ENCODE assay signal across 13 cellular contexts in the genomic region with DNA sequence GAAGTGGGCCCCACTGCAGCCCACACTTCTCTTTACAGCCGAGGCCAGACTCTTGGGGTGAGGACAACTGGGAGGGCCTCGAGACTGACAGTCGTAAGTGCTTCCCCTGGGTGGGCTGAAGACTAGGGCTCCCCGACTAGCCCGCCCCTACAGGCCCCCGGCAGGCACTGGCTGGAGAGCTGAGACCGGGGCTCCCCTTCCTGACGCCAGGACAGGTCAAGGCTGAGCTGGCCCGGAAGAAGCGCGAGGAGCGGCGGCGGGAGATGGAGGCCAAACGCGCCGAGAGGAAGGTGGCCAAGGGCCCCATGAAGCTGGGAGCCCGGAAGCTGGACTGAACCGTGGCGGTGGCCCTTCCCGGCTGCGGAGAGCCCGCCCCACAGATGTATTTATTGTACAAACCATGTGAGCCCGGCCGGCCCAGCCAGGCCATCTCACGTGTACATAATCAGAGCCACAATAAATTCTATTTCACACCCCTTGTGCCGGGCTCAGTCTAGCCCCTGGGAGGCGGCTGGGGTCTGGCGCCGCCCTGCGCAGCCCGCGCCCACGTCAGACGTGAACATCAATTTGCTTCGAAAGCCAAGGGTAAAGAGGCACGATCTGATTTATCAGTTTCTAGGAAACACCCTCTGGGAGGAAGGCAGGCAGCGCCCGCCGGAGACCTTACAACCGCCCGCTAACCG. TPM values are rescaled to one million over a fixed set of nuclear protein-coding genes. Genes with fewer than 3 reads are reported as not detected.
DNase-seq lines count a peak whose midpoint lies in the region; ATAC-seq and TF ChIP-seq lines count a peak whose summit lies in the region.
"Had no signal": no experiment of that assay in that cellular context is flagged by ENCODE, and none has a peak within 500 bp of the region (broad histone marks: within the 10 kb centered on the region; RNA-seq: fewer than 3 reads in every experiment).

No MANE protein-coding gene starts in this region.

- H3K9me3 ChIP-seq in Panc1 (ENCODE audit: control insufficient read depth, insufficient read depth, low read depth, low read length) = no peaks in the 10 kb centered on the region
- no peaks in the 10 kb centered on the region for H3K9me3 ChIP-seq in iPS-18a (ENCODE audit: control insufficient read depth, low read depth, low read length)
- H3K9me3 ChIP-seq: heart left ventricle, lower lobe of right lung had no signal

- TSS peak; percentile 56 for BruUV-seq in Panc1 (replicated peaks; lab: Mats Ljungman, UMichigan)

- no peak for TF ChIP-seq CTCF in Panc1 (IDR thresholded peaks at IDR 0.05)

- intact Hi-C loops in Panc1 (cut with micrococcal nuclease; ENCODE audit: unreplicated experiment) = no loop called here

- H3K9me3 Mint-ChIP-seq in activated naive CD4-positive, alpha-beta T cell treated with anti-CD3 and anti-CD28 coated beads, Interleukin-2, amount 10 ng/mL, durations not matched to agents 7 days and 5 days = no peaks in the 10 kb centered on the region
- no peaks in the 10 kb centered on the region for H3K9me3 Mint-ChIP-seq in stimulated activated memory B cell treated with anti-CD40 and anti-IgM and Interleukin-4, amounts not matched to agents 10 μg/mL and 1 μg/mL and 100 μg/mL, for 72 hours
- H3K9me3 Mint-ChIP-seq: activated naive CD4-positive, alpha-beta T cell treated with anti-CD3 and anti-CD28 coated beads, Interleukin-2, amount 50 U/mL, for 72 hours had no signal

- peak overlapping the region; percentile 55 for H3K27ac Mint-ChIP-seq in activated naive CD4-positive, alpha-beta T cell treated with anti-CD3 and anti-CD28 coated beads, Interleukin-2, amount 10 ng/mL, durations not matched to agents 7 days and 5 days
- H3K27ac Mint-ChIP-seq in stimulated activated memory B cell treated with anti-CD40 and anti-IgM and Interleukin-4, amounts not matched to agents 10 μg/mL and 1 μg/mL and 100 μg/mL, for 72 hours = no peak overlapping the region

- H3K36me3 ChIP-seq in Panc1 (ENCODE audit: control insufficient read depth, insufficient read depth, low read length) = peaks cover 2% of the 10 kb centered on the region; the same call in 1 of the 2 replicates
- peaks cover 9% of the 10 kb centered on the region for H3K36me3 ChIP-seq in iPS-18a (ENCODE audit: control insufficient read depth, low read depth, low read length)

- H3K27me3 ChIP-seq in Panc1 (ENCODE audit: control insufficient read depth, insufficient read depth, low read length) (no peaks in the 10 kb centered on the region), iPS-18a (ENCODE audit: control insufficient read depth, insufficient read depth, low read length) (peaks cover 44% of the 10 kb centered on the region)
- H3K27me3 ChIP-seq: heart left ventricle had no signal

- H3K36me3 Mint-ChIP-seq in activated naive CD4-positive, alpha-beta T cell treated with anti-CD3 and anti-CD28 coated beads, Interleukin-2, amount 10 ng/mL, durations not matched to agents 7 days and 5 days = peaks cover 15% of the 10 kb centered on the region
- peaks cover 33% of the 10 kb centered on the region for H3K36me3 Mint-ChIP-seq in stimulated activated memory B cell treated with anti-CD40 and anti-IgM and Interleukin-4, amounts not matched to agents 10 μg/mL and 1 μg/mL and 100 μg/mL, for 72 hours
- H3K36me3 Mint-ChIP-seq: activated naive CD4-positive, alpha-beta T cell treated with anti-CD3 and anti-CD28 coated beads, Interleukin-2, amount 50 U/mL, for 72 hours had no signal

- no peak overlapping the region for H3K27ac ChIP-seq in Panc1 (ENCODE audit: low read length)
- H3K27ac ChIP-seq in iPS-18a (ENCODE audit: low read length) = no peak overlapping the region
- H3K27ac ChIP-seq: heart left ventricle, lower lobe of right lung had no signal

- no peak overlapping the region for H3K4me3 ChIP-seq in Panc1 (ENCODE audit: low read depth in 2 of 2, low read length in 2 of 2)
- H3K4me3 ChIP-seq in iPS-18a (ENCODE audit: low read length) = peak overlapping the region; percentile 58
- H3K4me3 ChIP-seq: heart left ventricle, lower lobe of right lung had no signal

- in situ Hi-C loops in Panc1 (cut with HindIII; ENCODE audit: low pct_unique_long_range_greater_than_20kb, low sequenced_read_pairs) = no loop called here

- peak overlapping the region; percentile 28 for H3K4me3 Mint-ChIP-seq in activated naive CD4-positive, alpha-beta T cell treated with anti-CD3 and anti-CD28 coated beads, Interleukin-2, amount 10 ng/mL, durations not matched to agents 7 days and 5 days
- peak overlapping the region; percentile 36 for H3K4me3 Mint-ChIP-seq in stimulated activated memory B cell treated with anti-CD40 and anti-IgM and Interleukin-4, amounts not matched to agents 10 μg/mL and 1 μg/mL and 100 μg/mL, for 72 hours

- CTCF ChIA-PET in activated naive CD4-positive, alpha-beta T cell treated with anti-CD3 and anti-CD28 coated beads, Interleukin-2, amount 10 ng/mL, durations not matched to agents 7 days and 5 days (lab: Charles Lee) = interaction anchor here (1.3 kb wide), 1 partner anchor 33 kb away, joined by 4 read pairs; a partner anchor contains a TSS
- CTCF ChIA-PET in Panc1 (lab: Charles Lee) = no interaction called here

- H3K4me1 Mint-ChIP-seq in activated naive CD4-positive, alpha-beta T cell treated with anti-CD3 and anti-CD28 coated beads, Interleukin-2, amount 10 ng/mL, durations not matched to agents 7 days and 5 days = peaks cover 14% of the 10 kb centered on the region
- peaks cover 27% of the 10 kb centered on the region for H3K4me1 Mint-ChIP-seq in stimulated activated memory B cell treated with anti-CD40 and anti-IgM and Interleukin-4, amounts not matched to agents 10 μg/mL and 1 μg/mL and 100 μg/mL, for 72 hours

- DNase-seq in activated naive CD4-positive, alpha-beta T cell treated with anti-CD3 and anti-CD28 coated beads, Interleukin-2, amount 10 ng/mL, durations not matched to agents 7 days and 5 days = no peak
- no peak for DNase-seq in activated naive CD4-positive, alpha-beta T cell treated with anti-CD3 and anti-CD28 coated beads, Interleukin-2, amount 50 U/mL, for 16 hours
- DNase-seq in Panc1 (ENCODE audit: low read depth, low spot score) = no peak
- no peak for DNase-seq in NCI-H2227 (lab: John Stamatoyannopoulos, UW; ENCODE audit: unreplicated experiment)
- DNase-seq: activated CD4-positive, alpha-beta T cell treated with anti-CD3 and anti-CD28 coated beads, Interleukin-2, amount 50 U/mL, for 48 hours; cerebellar nuclear complex; heart left ventricle; lower lobe of right lung had no signal

- POLR2A ChIA-PET in Panc1 (lab: Charles Lee) = no interaction called here

- H3K4me1 ChIP-seq in Panc1 (ENCODE audit: control insufficient read depth, insufficient read depth, low read length) = peaks cover 18% of the 10 kb centered on the region
- no peaks in the 10 kb centered on the region for H3K4me1 ChIP-seq in iPS-18a (ENCODE audit: control insufficient read depth, low read depth, low read length)

- no peak overlapping the region for H3K9ac ChIP-seq in iPS-18a (ENCODE audit: low read length)

- ATAC-seq in Panc1 = no peak
- no peak for ATAC-seq in stimulated activated memory B cell treated with anti-CD40 and anti-IgM and Interleukin-4, amounts not matched to agents 10 μg/mL and 1 μg/mL and 100 μg/mL, for 72 hours
- no peak for ATAC-seq in HG03196 (IDR thresholded peaks at IDR 0.05; ENCODE audit: unreplicated experiment)
- no peak for ATAC-seq in GM19452 (IDR thresholded peaks at IDR 0.05; ENCODE audit: unreplicated experiment)
- ATAC-seq: activated naive CD4-positive, alpha-beta T cell treated with anti-CD3 and anti-CD28 coated beads, Interleukin-2, amount 50 U/mL, for 72 hours; heart left ventricle; lower lobe of right lung had no signal

- no peaks in the 10 kb centered on the region for H3K27me3 Mint-ChIP-seq in activated naive CD4-positive, alpha-beta T cell treated with anti-CD3 and anti-CD28 coated beads, Interleukin-2, amount 10 ng/mL, durations not matched to agents 7 days and 5 days
- H3K27me3 Mint-ChIP-seq in stimulated activated memory B cell treated with anti-CD40 and anti-IgM and Interleukin-4, amounts not matched to agents 10 μg/mL and 1 μg/mL and 100 μg/mL, for 72 hours = no peaks in the 10 kb centered on the region

RNA-seq across cellular contexts. Expression of a gene that starts 13.5 kb away (rescaled TPM):
- total RNA-seq in Panc1 (2021; ENCODE audit: unreplicated experiment) = 117 TPM
- 172 TPM for polyA plus RNA-seq in Panc1 (2012; ENCODE audit: insufficient read length)

RNA-seq across cellular contexts. Expression of a gene that starts 19.8 kb away (rescaled TPM):
- total RNA-seq in Panc1 (2021; ENCODE audit: unreplicated experiment) = 133 TPM
- polyA plus RNA-seq in Panc1 (2012; ENCODE audit: insufficient read length) = 275 TPM

RNA-seq across cellular contexts. Expression of a gene that starts 31.9 kb away (rescaled TPM):
- 61.2 TPM for total RNA-seq in Panc1 (2021; ENCODE audit: unreplicated experiment)
- polyA plus RNA-seq in Panc1 (2012; ENCODE audit: insufficient read length) = 138 TPM

RNA-seq across cellular contexts. Expression of a gene that starts 34.0 kb away (rescaled TPM):
- 102 TPM for total RNA-seq in Panc1 (2021; ENCODE audit: unreplicated experiment)
- 151 TPM for polyA plus RNA-seq in Panc1 (2012; ENCODE audit: insufficient read length)

RNA-seq across cellular contexts. Expression of a gene that starts 37.5 kb away (rescaled TPM):
- total RNA-seq in Panc1 (2021; ENCODE audit: unreplicated experiment) = 108 TPM
- polyA plus RNA-seq in Panc1 (2012; ENCODE audit: insufficient read length) = 109 TPM
